Comparison of ENCODE assay signal across 22 cellular contexts in the genomic region with DNA sequence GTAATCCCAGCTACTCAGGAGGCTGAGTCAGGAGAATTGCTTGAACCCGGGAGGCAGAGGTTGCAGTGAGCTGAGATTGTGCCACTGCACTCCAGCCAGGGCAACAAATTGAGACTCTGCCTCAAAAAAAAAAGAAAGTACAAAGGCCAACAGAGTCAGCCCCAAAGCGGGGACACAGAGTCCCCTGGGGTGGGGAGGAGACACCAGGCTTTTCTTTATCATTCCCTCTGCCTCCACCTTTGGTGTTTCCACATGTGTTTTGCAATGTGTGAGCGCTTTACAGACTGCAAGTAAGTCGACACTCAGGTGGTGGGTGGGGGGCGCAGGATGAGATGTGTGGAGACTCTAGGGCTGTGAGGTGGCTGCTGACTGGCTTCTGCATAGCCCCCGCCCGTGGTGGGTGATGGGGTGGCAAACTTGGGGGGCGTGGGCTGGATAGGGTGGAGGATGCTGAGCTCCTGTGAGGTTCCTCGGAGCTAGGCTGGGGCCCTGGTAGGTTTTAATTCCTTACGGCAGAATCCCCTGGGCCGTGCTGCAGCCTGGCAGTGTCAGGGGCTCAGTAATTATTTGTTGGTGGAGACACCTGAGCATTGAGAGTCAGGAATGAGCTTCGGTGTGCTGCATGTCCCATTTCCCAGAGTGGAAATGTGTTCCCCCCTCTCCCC.
DNase-seq lines count a peak whose midpoint lies in the region; ATAC-seq and TF ChIP-seq lines count a peak whose summit lies in the region.
"Had no signal": no experiment of that assay in that cellular context is flagged by ENCODE, and none has a peak within 500 bp of the region (broad histone marks: within the 10 kb centered on the region; RNA-seq: fewer than 3 reads in every experiment).

No MANE protein-coding gene starts in this region.

- no peak overlapping the region for H3K4me3 Mint-ChIP-seq in chondrocyte (ENCODE audit: unreplicated experiment)
- H3K4me3 Mint-ChIP-seq: CD4-positive, alpha-beta memory T cell had no signal

- H3K36me3 ChIP-seq in H7 (replicated peaks; ENCODE audit: control insufficient read depth, insufficient read depth, low read length) (no peaks in the 10 kb centered on the region), upper lobe of right lung (no peaks in the 10 kb centered on the region), ascending aorta (no peaks in the 10 kb centered on the region)
- H3K36me3 ChIP-seq: BLaER1 treated with 17β-estradiol and CSF1 and Interleukin-3, amounts not matched to agents 10 nM and 100 nM had no signal

- H3K27ac ChIP-seq in upper lobe of right lung (no peak overlapping the region), ascending aorta (no peak overlapping the region)
- H3K27ac ChIP-seq: A549; BLaER1 treated with 17β-estradiol and CSF1 and Interleukin-3, amounts not matched to agents 10 nM and 100 nM had no signal

- H3K4me1 Mint-ChIP-seq in chondrocyte (ENCODE audit: low read depth), result no peaks in the 10 kb centered on the region
- H3K4me1 Mint-ChIP-seq: CD4-positive, alpha-beta memory T cell had no signal

- H3K36me3 Mint-ChIP-seq in chondrocyte (ENCODE audit: low read depth), result no peaks in the 10 kb centered on the region
- H3K36me3 Mint-ChIP-seq: CD4-positive, alpha-beta memory T cell had no signal

- H3K27me3 ChIP-seq in H7 (ENCODE audit: control insufficient read depth, insufficient read depth, low read length) (no peaks in the 10 kb centered on the region), upper lobe of right lung (no peaks in the 10 kb centered on the region), ascending aorta (no peaks in the 10 kb centered on the region)
- H3K27me3 ChIP-seq: BLaER1 treated with 17β-estradiol and CSF1 and Interleukin-3, amounts not matched to agents 10 nM and 100 nM had no signal

- no peaks in the 10 kb centered on the region for H3K9me3 Mint-ChIP-seq in chondrocyte (ENCODE audit: low read depth)
- H3K9me3 Mint-ChIP-seq: CD4-positive, alpha-beta memory T cell had no signal

- TF ChIP-seq CTCF in chondrocyte (IDR thresholded peaks at IDR 0.05) (no peak), upper lobe of right lung (IDR thresholded peaks at IDR 0.05) (no peak), ascending aorta (IDR thresholded peaks at IDR 0.05) (no peak)

- H3K9me3 ChIP-seq in upper lobe of right lung, result no peaks in the 10 kb centered on the region
- H3K9me3 ChIP-seq in ascending aorta, result no peaks in the 10 kb centered on the region
- H3K9me3 ChIP-seq: A549; BLaER1 treated with 17β-estradiol and CSF1 and Interleukin-3, amounts not matched to agents 10 nM and 100 nM; Caco-2; SK-N-SH had no signal

- peaks cover 4% of the 10 kb centered on the region for H3K27me3 Mint-ChIP-seq in chondrocyte (ENCODE audit: low read depth)

- no peak overlapping the region for H3K27ac Mint-ChIP-seq in chondrocyte (ENCODE audit: unreplicated experiment)

- intact Hi-C loops in upper lobe of right lung (cut with DNase I), result no loop called here
- intact Hi-C loops in ascending aorta (cut with DNase I), result no loop called here

- H3K4me3 ChIP-seq in H7 (ENCODE audit: insufficient read depth, low read depth, low read length), result no peak overlapping the region
- H3K4me3 ChIP-seq in upper lobe of right lung, result no peak overlapping the region
- H3K4me3 ChIP-seq in ascending aorta, result no peak overlapping the region
- H3K4me3 ChIP-seq: A549; BLaER1 treated with 17β-estradiol and CSF1 and Interleukin-3, amounts not matched to agents 10 nM and 100 nM had no signal

- no peaks in the 10 kb centered on the region for H3K4me1 ChIP-seq in upper lobe of right lung
- H3K4me1 ChIP-seq in ascending aorta, result no peaks in the 10 kb centered on the region
- H3K4me1 ChIP-seq: Caco-2 had no signal

- peak; percentile 64 for DNase-seq in H7
- DNase-seq in chondrocyte (ENCODE audit: low spot score), result peak; percentile 90
- peak; percentile 59 for DNase-seq in mesenteric fat pad (ENCODE audit: low spot score)
- DNase-seq in upper lobe of right lung, result peak; percentile 61
- DNase-seq in ascending aorta (ENCODE audit: low spot score in 2 of 2), result no peak
- no peak for DNase-seq in NCI-H345 (lab: John Stamatoyannopoulos, UW)
- DNase-seq in NCI-H146 treated with DMSO at 0.1 percent for 48 hours (lab: John Stamatoyannopoulos, UW; ENCODE audit: unreplicated experiment), result no peak
- DNase-seq: AML-193; CD4-positive, alpha-beta memory T cell; Kasumi-1; NCI-H1092 treated with DMSO at 0.1 percent for 48 hours; NCI-H1436; NCI-H187 treated with DMSO at 0.1 percent for 48 hours; NCI-H2107; NCI-H446; NCI-H524 treated with DMSO at 0.1 percent for 48 hours; NCI-H774 had no signal

- no peak for ATAC-seq in upper lobe of right lung
- ATAC-seq: A549, HCT116 had no signal

Comparison
In these comparisons a context has a peak if more than half of its experiments do, and no peak if none do; other contexts are left out.
1. DNase-seq: peak in H7 (single experiment), chondrocyte (single experiment), mesenteric fat pad (single experiment) and upper lobe of right lung (single experiment); none in ascending aorta (0 of 2), NCI-H345 (single experiment) and NCI-H146 treated with DMSO at 0.1 percent for 48 hours (single experiment).